In genomic region chr17:4485676-4486646, GRCh38 we compare ENCODE assay signal across 11 cellular contexts. TPM values are rescaled to one million over a fixed set of nuclear protein-coding genes. Genes with fewer than 3 reads are reported as not detected.
DNase-seq lines count a peak whose midpoint lies in the region; ATAC-seq, FAIRE-seq and TF ChIP-seq lines count a peak whose summit lies in the region.
"Had no signal": no experiment of that assay in that cellular context is flagged by ENCODE, and none has a peak within 500 bp of the region (broad histone marks: within the 10 kb centered on the region; RNA-seq: fewer than 3 reads in every experiment).

No MANE protein-coding gene starts in this region.

- H3K36me3 ChIP-seq in mucosa of descending colon (ENCODE audit: low read depth) (no peaks in the 10 kb centered on the region), small intestine (ENCODE audit: control insufficient read depth in 2 of 2, insufficient read depth in 2 of 2, low read length in 2 of 2) (no peaks in the 10 kb centered on the region)
- H3K36me3 ChIP-seq: prostate gland had no signal

- H3K4me3 ChIP-seq in mucosa of descending colon (no peak overlapping the region), small intestine (ENCODE audit: low read depth in 1 of 2, low read length in 2 of 2) (peak overlapping the region in 1 of 2 donors; percentile 34), foreskin fibroblast (ENCODE audit: low read depth in 1 of 2, low read length in 2 of 2) (no peak overlapping the region)
- H3K4me3 ChIP-seq: prostate gland had no signal

- FAIRE-seq in small intestine (lab: Jason Lieb, UNC): no peak
- FAIRE-seq: G401.6 had no signal

- intact Hi-C loops in mucosa of descending colon (cut with DNase I, micrococcal nuclease): no loop called here

- H3K27ac ChIP-seq in small intestine (ENCODE audit: low read depth in 1 of 2, low read length in 1 of 2): peak overlapping the region in 1 of 2 donors; percentile 36
- H3K27ac ChIP-seq: prostate gland had no signal

- peaks cover 16% of the 10 kb centered on the region for H3K4me1 ChIP-seq in mucosa of descending colon (ENCODE audit: low read depth)
- peaks cover 2 to 5% of the 10 kb centered on the region in 2 donors for H3K4me1 ChIP-seq in small intestine (ENCODE audit: control insufficient read depth in 2 of 2, insufficient read depth in 1 of 2, low read depth in 1 of 2, low read length in 1 of 2)
- H3K4me1 ChIP-seq: prostate gland had no signal

- peak; percentile 8 for ATAC-seq in mucosa of descending colon
- ATAC-seq in HG03520 (IDR thresholded peaks at IDR 0.05; ENCODE audit: unreplicated experiment): no peak

- H3K27me3 ChIP-seq in small intestine (ENCODE audit: control insufficient read depth in 2 of 2, insufficient read depth in 2 of 2, low read length in 2 of 2): no peaks in the 10 kb centered on the region

- DNase-seq in T-helper 22 cell (ENCODE audit: low read depth) (peak; percentile 14), activated T-helper 1 cell treated with Interleukin-2 at 50 U/mL for 16 hours (ENCODE audit: low read depth) (peak; percentile 45), mucosa of descending colon (peak; percentile 25 to 77 (median 33)), GM19238 (ENCODE audit: insufficient read length, low spot score) (no peak), small intestine (no peak), foreskin fibroblast (no peak)
- DNase-seq in stimulated activated CD8-positive, alpha-beta memory T cell treated with anti-CD3 and anti-CD28 coated beads, Interleukin-7, amount 100 ng/mL, for 48 hours (ENCODE audit: extremely low read depth in 1 of 2, low read depth in 1 of 2): peak; percentile 28 to 32
- DNase-seq: NCI-H2081 had no signal

- 75 to 83% (median 78%) methylated on average over 29 to 31 of the region's 31 CpGs for WGBS in small intestine, 3 donors

- TF ChIP-seq CTCF in mucosa of descending colon (IDR thresholded peaks at IDR 0.05) (no peak), foreskin fibroblast (IDR thresholded peaks at IDR 0.05; ENCODE audit: low read depth, low read length) (no peak)

- H3K9me3 ChIP-seq in mucosa of descending colon (no peaks in the 10 kb centered on the region), small intestine (ENCODE audit: control insufficient read depth, low read depth) (no peaks in the 10 kb centered on the region)
- H3K9me3 ChIP-seq: prostate gland had no signal

RNA-seq across cellular contexts. Expression of gene SPNS2, which starts 12.7 kb away (rescaled TPM):
- 10 to 100 TPM in 2 of 3 donors, 1 to 10 TPM in 1; 9.2 to 24.5 (median 11.0) TPM for total RNA-seq in mucosa of descending colon
- 10 to 100 TPM in 2 of 3 donors, 1 to 10 TPM in 1; 6.3 to 37.3 (median 34.6) TPM for polyA plus RNA-seq in small intestine

RNA-seq across cellular contexts. Expression of gene SPNS3, which starts 52.2 kb away (rescaled TPM):
- under 1 TPM in 2 of 3 donors, not detected in 1; 0.38 to 0.72 TPM for total RNA-seq in mucosa of descending colon
- polyA plus RNA-seq in small intestine: 1 to 10 TPM in 2 of 3 donors, under 1 TPM in 1; 0.45 to 2.4 (median 2.4) TPM

Comparison
In these comparisons a context has a peak if more than half of its experiments do, and no peak if none do; other contexts are left out.
1. DNase-seq: peak in T-helper 22 cell (single experiment), activated T-helper 1 cell treated with Interleukin-2 at 50 U/mL for 16 hours (single experiment), mucosa of descending colon (3 of 3) and stimulated activated CD8-positive, alpha-beta memory T cell treated with anti-CD3 and anti-CD28 coated beads, Interleukin-7, amount 100 ng/mL, for 48 hours (2 of 2); none in GM19238 (single experiment), small intestine (single experiment) and foreskin fibroblast (0 of 2).